1 cellular context compared by ENCODE assay signal in genomic region chr7:20310963-20311742, GRCh38.
TF ChIP-seq lines count a peak whose summit lies in the region.

No MANE protein-coding gene starts in this region.

TF ChIP-seq in HepG2, 621 proteins besides CTCF, POLR2A, EP300 and RAD21 (continued from another document):
- TF ChIP-seq ZBTB44 (CRISPR knock-in tag; IDR thresholded peaks at IDR 0.05) (no peak), STAG1 (CRISPR knock-in tag; IDR thresholded peaks at IDR 0.05) (peak; percentile 66), XBP1 (CRISPR knock-in tag; IDR thresholded peaks at IDR 0.05) (no peak), NBN (conservative IDR thresholded peaks at IDR 0.05) (no peak), ZNF274 (CRISPR knock-in tag; IDR thresholded peaks at IDR 0.05) (no peak), MAF1 (CRISPR knock-in tag; IDR thresholded peaks at IDR 0.05; ENCODE audit: borderline replicate concordance) (no peak), ZKSCAN1 (IDR thresholded peaks at IDR 0.05; ENCODE audit: low read length) (peak; percentile 98), SP2 (CRISPR knock-in tag; IDR thresholded peaks at IDR 0.05) (no peak), RFX5 (IDR thresholded peaks at IDR 0.05; ENCODE audit: low read depth, low read length) (no peak), ZNF432 (CRISPR knock-in tag; IDR thresholded peaks at IDR 0.05; ENCODE audit: borderline replicate concordance) (no peak), ZNF687 (CRISPR knock-in tag; IDR thresholded peaks at IDR 0.05) (no peak), UBTF (CRISPR knock-in tag; IDR thresholded peaks at IDR 0.05) (no peak), GMEB1 (CRISPR knock-in tag; IDR thresholded peaks at IDR 0.05; ENCODE audit: borderline replicate concordance) (no peak), REPIN1 (CRISPR knock-in tag; IDR thresholded peaks at IDR 0.05; ENCODE audit: borderline replicate concordance, low read depth) (no peak), SMC3 (IDR thresholded peaks at IDR 0.05; ENCODE audit: low read length) (0 out of 2 replicates have a peak, but pooled peaks have one; percentile 23)
